8 cellular contexts compared by ENCODE assay signal in genomic region chr7:116511552-116512523, GRCh38. TPM values are rescaled to one million over a fixed set of nuclear protein-coding genes. Genes with fewer than 3 reads are reported as not detected.
DNase-seq lines count a peak whose midpoint lies in the region; ATAC-seq, FAIRE-seq and TF ChIP-seq lines count a peak whose summit lies in the region.

No MANE protein-coding gene starts in this region.

- no peaks in the 10 kb centered on the region for H4K20me1 ChIP-seq in endothelial cell of umbilical vein (replicated peaks; ENCODE audit: control insufficient read depth, extremely low read depth, insufficient read depth, low read length)

- no peaks in the 10 kb centered on the region for H3K9me3 ChIP-seq in endothelial cell of umbilical vein (replicated peaks; ENCODE audit: control insufficient read depth, insufficient read depth, low read length)

- dilution Hi-C loops in endothelial cell of umbilical vein (cut with MboI; ENCODE audit: extremely low pct_ligation_motif_present, low sequenced_read_pairs), result loop anchor here (25.0 kb wide), 2 partner anchors 175 to 250 kb away; no protein-coding TSS in a partner anchor

- intact Hi-C loops in endothelial cell of umbilical vein (cut with micrococcal nuclease), result loop anchor here (1.0 kb wide), 8 partner anchors 10 to 254 kb away; no protein-coding TSS in a partner anchor

- TSS peak; percentile 96 for BruUV-seq in endothelial cell of umbilical vein (replicated peaks; lab: Mats Ljungman, UMichigan)

- no peaks in the 10 kb centered on the region for H3K9me1 ChIP-seq in endothelial cell of umbilical vein (replicated peaks; ENCODE audit: control insufficient read depth, extremely low read depth, insufficient read depth, low read length)

- H3K36me3 ChIP-seq in endothelial cell of umbilical vein (ENCODE audit: control insufficient read depth in 2 of 2, extremely low read depth in 1 of 2, insufficient read depth in 2 of 2, low read length in 2 of 2), result peaks cover 0 to 6% of the 10 kb centered on the region in 2 experiments

- peak; percentile 44 for DNase-seq in DMS153 (lab: John Stamatoyannopoulos, UW)
- DNase-seq in RPMI8226, result peak; percentile 89
- peak; percentile 96 for DNase-seq in endothelial cell of umbilical vein (ENCODE audit: low read depth, low spot score)
- DNase-seq in osteocyte (ENCODE audit: extremely low spot score, unreplicated experiment), result no peak
- DNase-seq in mucosa of gallbladder (ENCODE audit: low spot score), result no peak
- no peak for DNase-seq in middle frontal gyrus (ENCODE audit: extremely low spot score, low spot score)

- POLR2A ChIA-PET in endothelial cell of umbilical vein (lab: Charles Lee), result interaction anchor here (0.9 to 1.5 kb wide), 4 partner anchors 10 to 17 kb away, joined by 3 to 8 read pairs (median 6); no protein-coding TSS in a partner anchor

- no peaks in the 10 kb centered on the region for H3K79me2 ChIP-seq in endothelial cell of umbilical vein (ENCODE audit: control insufficient read depth, insufficient read depth, low read length)

- peak overlapping the region; percentile 99 for H3K4me2 ChIP-seq in endothelial cell of umbilical vein (ENCODE audit: insufficient read depth, low read length)

- no peaks in the 10 kb centered on the region for H3K27me3 Mint-ChIP-seq in osteocyte (ENCODE audit: unreplicated experiment)

- H2AFZ ChIP-seq in endothelial cell of umbilical vein (ENCODE audit: low read depth, low read length), result peak overlapping the region; percentile 5

- peak overlapping the region; percentile 68 for H3K4me3 Mint-ChIP-seq in osteocyte (ENCODE audit: unreplicated experiment)

- peaks cover 50% of the 10 kb centered on the region for H3K4me1 Mint-ChIP-seq in osteocyte (ENCODE audit: unreplicated experiment)

- H3K27ac ChIP-seq in endothelial cell of umbilical vein (ENCODE audit: insufficient read depth, low read depth, low read length), result peak overlapping the region; percentile 96

- peak overlapping the region; percentile 94 for H3K27ac Mint-ChIP-seq in osteocyte (ENCODE audit: unreplicated experiment)

- H3K27me3 ChIP-seq in endothelial cell of umbilical vein (ENCODE audit: control insufficient read depth in 2 of 2, insufficient read depth in 2 of 2, low read length in 2 of 2), result no peaks in the 10 kb centered on the region

- TF ChIP-seq POLR2A in endothelial cell of umbilical vein (IDR thresholded peaks at IDR 0.05; ENCODE audit: low read depth, low read length), result peak; percentile 76

- no peak for TF ChIP-seq CTCF in endothelial cell of umbilical vein (IDR thresholded peaks at IDR 0.05; ENCODE audit: extremely low read depth in 1 of 2, insufficient read depth in 1 of 2, low read depth in 1 of 2, low read length in 2 of 2)
- TF ChIP-seq CTCF in osteocyte (IDR thresholded peaks at IDR 0.05), result no peak

- H3K9ac ChIP-seq in endothelial cell of umbilical vein (replicated peaks; ENCODE audit: extremely low read depth, insufficient read depth, low read length), result peak overlapping the region; percentile 91

- CTCF ChIA-PET in endothelial cell of umbilical vein (lab: Charles Lee), result interaction anchor here (0.9 to 2.6 kb wide), 7 partner anchors 10 to 253 kb away, joined by 3 to 13 read pairs (median 8); no protein-coding TSS in a partner anchor

- peak; percentile 95 for FAIRE-seq in endothelial cell of umbilical vein (lab: Jason Lieb, UNC)

- H3K9me3 Mint-ChIP-seq in osteocyte (ENCODE audit: unreplicated experiment), result no peaks in the 10 kb centered on the region

- peak; percentile 99 for ATAC-seq in GM19372 (IDR thresholded peaks at IDR 0.05; ENCODE audit: low read depth, unreplicated experiment)
- ATAC-seq in HG03342 (IDR thresholded peaks at IDR 0.05; ENCODE audit: unreplicated experiment), result peak; percentile 97

- H3K4me3 ChIP-seq in endothelial cell of umbilical vein (replicated peaks in 1 of 3; ENCODE audit: insufficient read depth in 1 of 3, low read depth in 1 of 3, low read length in 3 of 3), result peak overlapping the region; percentile 32 to 70 (median 45)

- H3K4me1 ChIP-seq in endothelial cell of umbilical vein (ENCODE audit: control insufficient read depth, extremely low read depth, insufficient read depth, low read length), result peaks cover 54% of the 10 kb centered on the region

- peaks cover 12% of the 10 kb centered on the region for H3K36me3 Mint-ChIP-seq in osteocyte (ENCODE audit: unreplicated experiment)

TF ChIP-seq in endothelial cell of umbilical vein, 7 proteins besides CTCF, POLR2A, EP300 and RAD21:
- peak; percentile 72 for TF ChIP-seq POLR2AphosphoS5 (IDR thresholded peaks at IDR 0.05; ENCODE audit: insufficient read depth, low read depth, low read length)
- no peak for TF ChIP-seq EZH2 (IDR thresholded peaks at IDR 0.05; ENCODE audit: borderline replicate concordance, low read depth, low read length, severe bottlenecking)
- TF ChIP-seq FOS (IDR thresholded peaks at IDR 0.05; ENCODE audit: borderline replicate concordance, insufficient read depth, low read length), result peak; percentile 97
- peak; percentile 79 for TF ChIP-seq GATA2 (IDR thresholded peaks at IDR 0.05; ENCODE audit: insufficient read depth, insufficient read length, low read depth, low read length)
- TF ChIP-seq JUN (IDR thresholded peaks at IDR 0.05; ENCODE audit: borderline replicate concordance, insufficient read depth, insufficient read length, low read depth), result peak; percentile 98
- peak; percentile 42 for TF ChIP-seq MYC (IDR thresholded peaks at IDR 0.05; ENCODE audit: low read depth, low read length)
- TF ChIP-seq MAX (IDR thresholded peaks at IDR 0.05; ENCODE audit: insufficient read depth, insufficient read length), result peak; percentile 71

RNA-seq across cellular contexts. Expression of gene CAV2, which starts 12.3 kb away (rescaled TPM):
- total RNA-seq in endothelial cell of umbilical vein (146 and 179 TPM in 2 replicates), osteocyte (81.6 and 86.8 TPM in 2 replicates), mucosa of gallbladder (91.3 TPM)
- 258 and 327 TPM in 2 replicates for polyA plus RNA-seq in endothelial cell of umbilical vein
- 240 and 252 TPM in 2 replicates for polyA plus RNA-seq in endothelial cell of umbilical vein (2011; cell fraction: cytosol; rRNA removed)
- 107 and 121 TPM in 2 replicates for polyA plus RNA-seq in endothelial cell of umbilical vein (2011; cell fraction: nucleus; rRNA removed)
- polyA plus RNA-seq in endothelial cell of umbilical vein (2012), result 88.3 and 144 TPM in 2 replicates
- polyA minus RNA-seq in endothelial cell of umbilical vein, result 465 and 480 TPM in 2 replicates
- 10.4 TPM for polyA minus RNA-seq in endothelial cell of umbilical vein (2011; cell fraction: cytosol; rRNA and poly(A)+ RNA removed)
- polyA minus RNA-seq in endothelial cell of umbilical vein (2011; cell fraction: nucleus; rRNA and poly(A)+ RNA removed), result 104 and 114 TPM in 2 replicates

RNA-seq across cellular contexts. Expression of gene CAV1, which starts 13.0 kb away (rescaled TPM):
- total RNA-seq in endothelial cell of umbilical vein (1,126 and 1,483 TPM in 2 replicates), osteocyte (492 and 502 TPM in 2 replicates), mucosa of gallbladder (239 TPM)
- 3,129 and 3,339 TPM in 2 replicates for polyA plus RNA-seq in endothelial cell of umbilical vein
- polyA plus RNA-seq in endothelial cell of umbilical vein (2011; cell fraction: cytosol; rRNA removed), result 1,679 and 1,960 TPM in 2 replicates
- 638 and 808 TPM in 2 replicates for polyA plus RNA-seq in endothelial cell of umbilical vein (2011; cell fraction: nucleus; rRNA removed)
- polyA plus RNA-seq in endothelial cell of umbilical vein (2012), result 635 and 1,042 TPM in 2 replicates
- polyA minus RNA-seq in endothelial cell of umbilical vein, result 5,246 and 5,371 TPM in 2 replicates
- polyA minus RNA-seq in endothelial cell of umbilical vein (2011; cell fraction: cytosol; rRNA and poly(A)+ RNA removed), result 0.92 TPM
- polyA minus RNA-seq in endothelial cell of umbilical vein (2011; cell fraction: nucleus; rRNA and poly(A)+ RNA removed), result 779 and 1,152 TPM in 2 replicates

Comparison
In these comparisons a context has a peak if more than half of its experiments do, and no peak if none do; other contexts are left out.
1. DNase-seq: peak in DMS153 (single experiment), RPMI8226 (single experiment) and endothelial cell of umbilical vein (single experiment); none in osteocyte (single experiment), mucosa of gallbladder (single experiment) and middle frontal gyrus (single experiment).